13 cellular contexts compared by ENCODE assay signal in the genomic region with DNA sequence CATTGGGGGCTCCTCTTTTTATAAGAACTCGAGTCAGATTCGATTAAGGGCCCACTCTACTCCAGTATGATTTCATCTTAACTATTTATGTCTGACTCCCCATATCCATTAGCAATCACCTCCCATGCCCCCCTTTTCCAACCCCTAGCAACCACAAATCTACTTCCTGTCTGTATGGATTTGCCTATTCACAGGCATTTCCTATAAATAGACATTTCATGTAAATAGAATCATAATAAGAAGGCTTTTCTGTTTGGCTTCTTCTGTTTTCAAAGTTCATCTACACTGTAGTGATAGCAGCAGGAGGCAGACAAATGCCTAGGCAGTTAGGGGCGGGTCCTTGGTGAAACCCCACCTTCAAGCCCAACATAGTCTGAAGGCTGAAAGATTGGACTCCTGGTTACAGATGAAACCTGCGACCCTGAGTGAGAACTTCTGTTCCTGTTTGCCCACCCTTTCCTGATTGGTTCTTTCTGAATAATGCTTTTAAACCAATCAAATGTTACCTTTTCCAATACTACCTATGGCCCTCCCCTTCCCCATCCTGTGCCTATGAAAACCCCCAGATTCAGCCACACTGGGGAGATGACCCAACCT.
"Had no signal": no experiment of that assay in that cellular context is flagged by ENCODE, and none has a peak within 500 bp of the region (broad histone marks: within the 10 kb centered on the region; RNA-seq: fewer than 3 reads in every experiment).

No MANE protein-coding gene starts in this region.

- H3K36me3 Mint-ChIP-seq: activated naive CD8-positive, alpha-beta T cell had no signal

- H3K27me3 ChIP-seq: right atrium auricular region, stomach had no signal

- H3K9me3 Mint-ChIP-seq: activated T-cell treated with anti-CD3 and anti-CD28 coated beads, Interleukin-2, amount 50 U/mL, for 24 hours had no signal

- H3K27me3 Mint-ChIP-seq: activated CD8-positive, alpha-beta memory T cell treated with anti-CD3 and anti-CD28 coated beads, Interleukin-2, amount 10 ng/mL, durations not matched to agents 7 days and 5 days; activated naive CD8-positive, alpha-beta T cell; activated T-cell treated with anti-CD3 and anti-CD28 coated beads, Interleukin-2, amount 50 U/mL, for 24 hours had no signal

- ATAC-seq: activated CD8-positive, alpha-beta memory T cell treated with anti-CD3 and anti-CD28 coated beads, Interleukin-2, amount 10 ng/mL, durations not matched to agents 7 days and 5 days; left cardiac atrium; naive thymus-derived CD8-positive, alpha-beta T cell had no signal

- H3K9me3 ChIP-seq: lower lobe of right lung, thoracic aorta had no signal

- H3K27ac Mint-ChIP-seq: activated CD8-positive, alpha-beta memory T cell treated with anti-CD3 and anti-CD28 coated beads, Interleukin-2, amount 10 ng/mL, durations not matched to agents 7 days and 5 days; activated naive CD8-positive, alpha-beta T cell; activated T-cell treated with anti-CD3 and anti-CD28 coated beads, Interleukin-2, amount 50 U/mL, for 24 hours had no signal

- H3K36me3 ChIP-seq: lower lobe of right lung, right atrium auricular region, stomach, thoracic aorta had no signal

- H3K4me3 Mint-ChIP-seq: activated CD8-positive, alpha-beta memory T cell treated with anti-CD3 and anti-CD28 coated beads, Interleukin-2, amount 10 ng/mL, durations not matched to agents 7 days and 5 days; activated naive CD8-positive, alpha-beta T cell; activated T-cell treated with anti-CD3 and anti-CD28 coated beads, Interleukin-2, amount 50 U/mL, for 24 hours; naive thymus-derived CD8-positive, alpha-beta T cell had no signal

- H3K4me3 ChIP-seq: lower lobe of right lung, right atrium auricular region, stomach, thoracic aorta had no signal

- H3K4me1 ChIP-seq: right atrium auricular region had no signal

- H3K27ac ChIP-seq: lower lobe of right lung, right atrium auricular region, stomach, thoracic aorta had no signal

- DNase-seq: activated CD8-positive, alpha-beta memory T cell treated with anti-CD3 and anti-CD28 coated beads, Interleukin-2, amount 10 ng/mL, durations not matched to agents 7 days and 5 days; activated effector memory CD4-positive, alpha-beta T cell treated with Interleukin-2 at 50 U/mL for 16 hours; left cardiac atrium; midbrain; naive thymus-derived CD8-positive, alpha-beta T cell; small intestine; stomach had no signal

- FAIRE-seq: bronchial epithelial cell, small intestine had no signal
